In the genomic region with DNA sequence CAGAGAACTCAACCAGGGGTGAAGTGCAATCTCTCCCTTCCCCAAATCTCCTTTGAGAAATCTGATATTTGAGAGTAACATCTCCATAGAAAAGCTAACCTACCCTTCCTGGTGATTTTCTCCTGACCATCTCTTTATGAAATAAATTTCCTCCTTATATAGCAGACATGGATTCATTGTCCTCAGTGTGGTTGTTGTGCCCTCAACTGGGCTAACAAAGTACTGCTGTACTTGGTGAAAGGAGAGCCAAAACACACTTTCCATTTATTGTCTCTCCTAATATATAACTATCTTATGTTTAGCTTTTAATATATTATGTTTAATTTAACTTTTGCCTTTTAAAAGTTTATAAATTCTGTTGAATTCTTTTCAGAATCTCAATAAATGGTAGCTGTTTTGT, we compare ENCODE assay signal across 9 cellular contexts.
DNase-seq lines count a peak whose midpoint lies in the region; ATAC-seq, FAIRE-seq and TF ChIP-seq lines count a peak whose summit lies in the region.
"Had no signal": no experiment of that assay in that cellular context is flagged by ENCODE, and none has a peak within 500 bp of the region (broad histone marks: within the 10 kb centered on the region; RNA-seq: fewer than 3 reads in every experiment).

No MANE protein-coding gene starts in this region.

- no peak overlapping the region for H3K27ac Mint-ChIP-seq in activated CD8-positive, alpha-beta T cell treated with anti-CD3 and anti-CD28 coated beads, Interleukin-2, amount 10 ng/mL, durations not matched to agents 7 days and 5 days
- H3K27ac Mint-ChIP-seq: activated naive CD8-positive, alpha-beta T cell treated with anti-CD3 and anti-CD28 coated beads, Interleukin-2, amount 50 U/mL, for 24 hours had no signal

- no peaks in the 10 kb centered on the region for H3K27me3 ChIP-seq in pancreas

- CTCF ChIA-PET in activated CD8-positive, alpha-beta T cell treated with anti-CD3 and anti-CD28 coated beads, Interleukin-2, amount 10 ng/mL, durations not matched to agents 7 days and 5 days (lab: Charles Lee): no interaction called here

- H3K4me3 ChIP-seq in cardiac fibroblast (replicated peaks in 1 of 2; ENCODE audit: low read depth in 2 of 2, low read length in 2 of 2): no peak overlapping the region
- H3K4me3 ChIP-seq in pancreas: no peak overlapping the region

- intact Hi-C loops in pancreas (cut with DNase I): loop anchor here in 1 of 3 donors (5.0 kb wide), 1 partner anchor 119 kb away; no protein-coding TSS in a partner anchor

- H3K4me1 Mint-ChIP-seq in activated CD8-positive, alpha-beta T cell treated with anti-CD3 and anti-CD28 coated beads, Interleukin-2, amount 10 ng/mL, durations not matched to agents 7 days and 5 days (ENCODE audit: low read depth): no peaks in the 10 kb centered on the region
- H3K4me1 Mint-ChIP-seq: activated naive CD8-positive, alpha-beta T cell treated with anti-CD3 and anti-CD28 coated beads, Interleukin-2, amount 50 U/mL, for 24 hours had no signal

- H3K4me1 ChIP-seq in pancreas: no peaks in the 10 kb centered on the region

- DNase-seq in NCI-H1417 (lab: John Stamatoyannopoulos, UW): peak; percentile 9 to 69 (median 34)
- no peak for DNase-seq in NCI-H1417 treated with DMSO at 0.1 percent for 48 hours (lab: John Stamatoyannopoulos, UW)
- peak; percentile 38 for DNase-seq in M059J (ENCODE audit: low read depth)
- DNase-seq in cardiac fibroblast (ENCODE audit: low read depth in 2 of 2): peak; percentile 2 to 44
- DNase-seq in pancreas: peak in 1 of 6 donors; percentile 18
- DNase-seq in T-helper 9 cell: no peak
- DNase-seq in activated CD8-positive, alpha-beta T cell treated with anti-CD3 and anti-CD28 coated beads, Interleukin-2, amount 10 ng/mL, durations not matched to agents 7 days and 5 days: no peak
- no peak for DNase-seq in stimulated activated naive CD8-positive, alpha-beta T cell treated with anti-CD3 and anti-CD28 coated beads, Interleukin-15, Interleukin-2, amounts not matched to agents 100 U/mL and 50 U/mL, for 24 hours
- DNase-seq: activated naive CD8-positive, alpha-beta T cell treated with anti-CD3 and anti-CD28 coated beads, Interleukin-2, amount 50 U/mL, for 24 hours had no signal

- no peak for FAIRE-seq in pancreas (lab: Jason Lieb, UNC)

- no peaks in the 10 kb centered on the region for H3K36me3 Mint-ChIP-seq in activated CD8-positive, alpha-beta T cell treated with anti-CD3 and anti-CD28 coated beads, Interleukin-2, amount 10 ng/mL, durations not matched to agents 7 days and 5 days (ENCODE audit: low read depth)

- no peaks in the 10 kb centered on the region for H3K9me3 ChIP-seq in pancreas

- H3K4me3 Mint-ChIP-seq in activated CD8-positive, alpha-beta T cell treated with anti-CD3 and anti-CD28 coated beads, Interleukin-2, amount 10 ng/mL, durations not matched to agents 7 days and 5 days: no peak overlapping the region
- H3K4me3 Mint-ChIP-seq: activated naive CD8-positive, alpha-beta T cell treated with anti-CD3 and anti-CD28 coated beads, Interleukin-2, amount 50 U/mL, for 24 hours had no signal

- no peak overlapping the region for H3K27ac ChIP-seq in pancreas

- H3K27me3 Mint-ChIP-seq in activated CD8-positive, alpha-beta T cell treated with anti-CD3 and anti-CD28 coated beads, Interleukin-2, amount 10 ng/mL, durations not matched to agents 7 days and 5 days (ENCODE audit: low read depth): no peaks in the 10 kb centered on the region
- H3K27me3 Mint-ChIP-seq: activated naive CD8-positive, alpha-beta T cell treated with anti-CD3 and anti-CD28 coated beads, Interleukin-2, amount 50 U/mL, for 24 hours had no signal

- peak; percentile 43 for TF ChIP-seq CTCF in cardiac fibroblast (IDR thresholded peaks at IDR 0.05; ENCODE audit: low read depth, low read length)
- TF ChIP-seq CTCF in pancreas (IDR thresholded peaks at IDR 0.05): peak in 3 of 4 donors; percentile 24 to 41 (median 39)

- peaks cover 5% of the 10 kb centered on the region for H3K9me3 Mint-ChIP-seq in activated CD8-positive, alpha-beta T cell treated with anti-CD3 and anti-CD28 coated beads, Interleukin-2, amount 10 ng/mL, durations not matched to agents 7 days and 5 days (ENCODE audit: insufficient read depth)

- ATAC-seq in pancreas: peak in 3 of 4 donors; percentile 60 to 81 (median 81)
- ATAC-seq in activated CD8-positive, alpha-beta T cell treated with anti-CD3 and anti-CD28 coated beads, Interleukin-2, amount 10 ng/mL, durations not matched to agents 7 days and 5 days: no peak
- no peak for ATAC-seq in stimulated activated naive CD8-positive, alpha-beta T cell treated with anti-CD3 and anti-CD28 coated beads, Interleukin-15, Interleukin-2, amounts not matched to agents 100 U/mL and 50 U/mL, for 24 hours
- ATAC-seq: activated naive CD8-positive, alpha-beta T cell treated with anti-CD3 and anti-CD28 coated beads, Interleukin-2, amount 50 U/mL, for 24 hours had no signal

- H3K36me3 ChIP-seq in pancreas: no peaks in the 10 kb centered on the region

- POLR2A ChIA-PET in activated CD8-positive, alpha-beta T cell treated with anti-CD3 and anti-CD28 coated beads, Interleukin-2, amount 10 ng/mL, durations not matched to agents 7 days and 5 days (lab: Charles Lee): interaction anchor here (0.6 kb wide), 1 partner anchor 471 kb away, joined by 3 read pairs; no protein-coding TSS in a partner anchor

Comparison
In these comparisons a context has a peak if more than half of its experiments do, and no peak if none do; other contexts are left out.
1. DNase-seq: peak in NCI-H1417 (3 of 3), M059J (single experiment) and cardiac fibroblast (2 of 2); none in NCI-H1417 treated with DMSO at 0.1 percent for 48 hours (single experiment), T-helper 9 cell (single experiment), activated CD8-positive, alpha-beta T cell treated with anti-CD3 and anti-CD28 coated beads, Interleukin-2, amount 10 ng/mL, durations not matched to agents 7 days and 5 days (single experiment) and stimulated activated naive CD8-positive, alpha-beta T cell treated with anti-CD3 and anti-CD28 coated beads, Interleukin-15, Interleukin-2, amounts not matched to agents 100 U/mL and 50 U/mL, for 24 hours (single experiment).
2. ATAC-seq: peak in pancreas (3 of 4); none in activated CD8-positive, alpha-beta T cell treated with anti-CD3 and anti-CD28 coated beads, Interleukin-2, amount 10 ng/mL, durations not matched to agents 7 days and 5 days (single experiment) and stimulated activated naive CD8-positive, alpha-beta T cell treated with anti-CD3 and anti-CD28 coated beads, Interleukin-15, Interleukin-2, amounts not matched to agents 100 U/mL and 50 U/mL, for 24 hours (single experiment).